ENCODE assay signal across 8 cellular contexts in genomic region chr12:6925239-6925542, GRCh38. TPM values are rescaled to one million over a fixed set of nuclear protein-coding genes. Genes with fewer than 3 reads are reported as not detected.
DNase-seq lines count a peak whose midpoint lies in the region; ATAC-seq and TF ChIP-seq lines count a peak whose summit lies in the region.

No MANE protein-coding gene starts in this region.

- no peak for TF ChIP-seq EP300 in esophagus muscularis mucosa (IDR thresholded peaks at IDR 0.05)

- H4K91ac ChIP-seq in trophoblast cell (ENCODE audit: low read depth, low read length) = peak overlapping the region; percentile 63

- H3K27ac ChIP-seq in DND-41 (ENCODE audit: low read length) (no peak overlapping the region), Peyer's patch (peak overlapping the region; percentile 92 to 95 (median 94)), esophagus muscularis mucosa (replicated peaks in 1 of 4) (peak overlapping the region; percentile 95 to 99 (median 98)), trophoblast cell (ENCODE audit: low read depth, low read length) (peak overlapping the region; percentile 90)

- no peak for DNase-seq in DND-41
- DNase-seq in Peyer's patch = no peak
- no peak for DNase-seq in esophagus muscularis mucosa (ENCODE audit: extremely low spot score)
- DNase-seq in trophoblast cell = no peak
- no peak for DNase-seq in kidney glomerular epithelial cell (lab: John Stamatoyannopoulos, UW)
- DNase-seq in hippocampal formation (lab: John Stamatoyannopoulos, UW) = no peak
- DNase-seq in T-helper 2 cell treated with Interferon-gamma antibody and Interleukin-4, amounts not matched to agents 5 μg/mL and 100 μg/mL, for 36 hours (ENCODE audit: low spot score) = no peak
- no peak for DNase-seq in GF-D8 (lab: John Stamatoyannopoulos, UW)

- H2AK5ac ChIP-seq in trophoblast cell (ENCODE audit: low read length) = peak overlapping the region; percentile 85

- H3K4me1 Mint-ChIP-seq in T-helper 2 cell treated with Interferon-gamma antibody and Interleukin-4, amounts not matched to agents 5 μg/mL and 100 μg/mL, for 36 hours (ENCODE audit: low read depth) = peaks cover 35% of the 10 kb centered on the region

- TF ChIP-seq POLR2A in Peyer's patch (IDR thresholded peaks at IDR 0.05) = no peak
- no peak for TF ChIP-seq POLR2A in esophagus muscularis mucosa (IDR thresholded peaks at IDR 0.05; ENCODE audit: low read depth)

- 8% methylated on average over 1 of the region's 1 CpG for WGBS in esophagus muscularis mucosa
- no CpG with 5 or more reads among the region's 1 CpG for WGBS in trophoblast cell (ENCODE audit: extremely low coverage, insufficient coverage, insufficient read length)

- H3K27me3 ChIP-seq in DND-41 (ENCODE audit: insufficient read depth, low read length, poor library complexity) (no peaks in the 10 kb centered on the region), Peyer's patch (no peaks in the 10 kb centered on the region), esophagus muscularis mucosa (no peaks in the 10 kb centered on the region), trophoblast cell (ENCODE audit: insufficient read depth, low read length) (no peaks in the 10 kb centered on the region)

- H3K36me3 ChIP-seq in DND-41 (ENCODE audit: insufficient read depth, low read length) = peaks cover 33% of the 10 kb centered on the region
- H3K36me3 ChIP-seq in Peyer's patch = no peaks in the 10 kb centered on the region
- peaks cover 0 to 28% (median 9%) of the 10 kb centered on the region in 4 donors for H3K36me3 ChIP-seq in esophagus muscularis mucosa
- H3K36me3 ChIP-seq in trophoblast cell (ENCODE audit: control insufficient read depth in 1 of 2, insufficient read depth in 2 of 2, low read length in 2 of 2) = no peaks in the 10 kb centered on the region

- peaks cover 25% of the 10 kb centered on the region for H3K36me3 Mint-ChIP-seq in T-helper 2 cell treated with Interferon-gamma antibody and Interleukin-4, amounts not matched to agents 5 μg/mL and 100 μg/mL, for 36 hours (ENCODE audit: low read depth)

- ATAC-seq in DND-41 (ENCODE audit: insufficient read depth, low read depth) = no peak

- H4K8ac ChIP-seq in trophoblast cell (ENCODE audit: low read depth, low read length) = peak overlapping the region; percentile 76

- no peak overlapping the region for H3K23ac ChIP-seq in trophoblast cell (ENCODE audit: low read length)

- H2BK12ac ChIP-seq in trophoblast cell (ENCODE audit: low read length) = peak overlapping the region; percentile 58

- H2BK5ac ChIP-seq in trophoblast cell (ENCODE audit: low read depth, low read length, poor library complexity) = peak overlapping the region; percentile 78

- H4K20me1 ChIP-seq in DND-41 (ENCODE audit: insufficient read depth, low read length) = peaks cover 10% of the 10 kb centered on the region; the same call in 1 of the 2 replicates

- H3K79me2 ChIP-seq in DND-41 (ENCODE audit: insufficient read depth, low read length) = peaks cover 31% of the 10 kb centered on the region
- peaks cover 30% of the 10 kb centered on the region for H3K79me2 ChIP-seq in trophoblast cell (ENCODE audit: control insufficient read depth, insufficient read depth, low read length, poor library complexity)

- peaks cover 35% of the 10 kb centered on the region for H3K79me1 ChIP-seq in trophoblast cell (ENCODE audit: low read length)

- peak overlapping the region; percentile 23 for H4K12ac ChIP-seq in trophoblast cell (ENCODE audit: low read depth, low read length)

- peak overlapping the region; percentile 27 for H3K4ac ChIP-seq in trophoblast cell (ENCODE audit: low read depth, low read length)

- peak overlapping the region; percentile 45 for H3K14ac ChIP-seq in trophoblast cell (ENCODE audit: low read length)

- H2AFZ ChIP-seq in DND-41 (ENCODE audit: low read depth, low read length) (no peak overlapping the region), trophoblast cell (ENCODE audit: insufficient read depth, low read length, poor library complexity) (peak overlapping the region; percentile 26)

- H3K4me3 ChIP-seq in DND-41 (ENCODE audit: low read depth in 1 of 2, low read length in 2 of 2) (no peak overlapping the region), Peyer's patch (no peak overlapping the region), esophagus muscularis mucosa (peak overlapping the region; percentile 38 to 99 (median 92)), trophoblast cell (ENCODE audit: low read depth, low read length) (no peak overlapping the region)

- peak overlapping the region; percentile 49; the same call in 1 of the 2 replicates for H3K9ac ChIP-seq in DND-41 (ENCODE audit: low read depth, low read length)
- no peak overlapping the region for H3K9ac ChIP-seq in trophoblast cell (ENCODE audit: low read length)

- peak overlapping the region; percentile 77 for H3K18ac ChIP-seq in trophoblast cell (ENCODE audit: low read length)

- H3K27me3 Mint-ChIP-seq in T-helper 2 cell treated with Interferon-gamma antibody and Interleukin-4, amounts not matched to agents 5 μg/mL and 100 μg/mL, for 36 hours (ENCODE audit: low read depth) = no peaks in the 10 kb centered on the region

- TF ChIP-seq CTCF in DND-41 (IDR thresholded peaks at IDR 0.05; ENCODE audit: borderline replicate concordance, extremely low read depth, low read length, poor library complexity, severe bottlenecking) (no peak), Peyer's patch (IDR thresholded peaks at IDR 0.05) (no peak), esophagus muscularis mucosa (IDR thresholded peaks at IDR 0.05) (no peak)

- H3K9me3 ChIP-seq in DND-41 (ENCODE audit: insufficient read depth, low read length, severe bottlenecking) (no peaks in the 10 kb centered on the region), Peyer's patch (no peaks in the 10 kb centered on the region), esophagus muscularis mucosa (no peaks in the 10 kb centered on the region), trophoblast cell (ENCODE audit: insufficient read depth, low read depth, low read length) (no peaks in the 10 kb centered on the region)

- no peak overlapping the region for H3K27ac Mint-ChIP-seq in T-helper 2 cell treated with Interferon-gamma antibody and Interleukin-4, amounts not matched to agents 5 μg/mL and 100 μg/mL, for 36 hours

- peaks cover 55% of the 10 kb centered on the region for H3K4me1 ChIP-seq in DND-41 (ENCODE audit: insufficient read depth, low read length)
- peaks cover 11 to 58% (median 16%) of the 10 kb centered on the region in 4 donors for H3K4me1 ChIP-seq in Peyer's patch
- H3K4me1 ChIP-seq in esophagus muscularis mucosa = peaks cover 45 to 53% (median 52%) of the 10 kb centered on the region in 4 donors
- peaks cover 33 to 39% of the 10 kb centered on the region in 2 experiments for H3K4me1 ChIP-seq in trophoblast cell (ENCODE audit: control insufficient read depth in 1 of 2, insufficient read depth in 2 of 2, low read length in 2 of 2)

- no peak overlapping the region for H3K4me3 Mint-ChIP-seq in T-helper 2 cell treated with Interferon-gamma antibody and Interleukin-4, amounts not matched to agents 5 μg/mL and 100 μg/mL, for 36 hours

- no peak overlapping the region; the same call in 1 of the 2 replicates for H3K4me2 ChIP-seq in DND-41 (ENCODE audit: insufficient read depth, low read length)
- H3K4me2 ChIP-seq in trophoblast cell (ENCODE audit: low read length) = peak overlapping the region; percentile 36

- H2BK120ac ChIP-seq in trophoblast cell (ENCODE audit: insufficient read depth, low read length, poor library complexity) = peak overlapping the region; percentile 71

- intact Hi-C loops in esophagus muscularis mucosa (cut with DNase I) = no loop called here

- H3K9me3 Mint-ChIP-seq in T-helper 2 cell treated with Interferon-gamma antibody and Interleukin-4, amounts not matched to agents 5 μg/mL and 100 μg/mL, for 36 hours = no peaks in the 10 kb centered on the region

RNA-seq across cellular contexts. Expression of gene ATN1, which starts 2.6 kb away (rescaled TPM):
- total RNA-seq in Peyer's patch (100 to 1,000 TPM in 3 of 4 donors, 10 to 100 TPM in 1; 77.6 to 337 (median 125) TPM), esophagus muscularis mucosa (100 to 1,000 TPM in 2 of 4 donors, 10 to 100 TPM in 2; 72.2 to 163 (median 92.4) TPM)
- polyA plus RNA-seq in trophoblast cell (2013) = 123 TPM in 2 replicates

RNA-seq across cellular contexts. Expression of gene ENO2, which starts 10.8 kb away (rescaled TPM):
- 10 to 100 TPM in 2 of 4 donors, 1 to 10 TPM in 2; 4.6 to 11.7 (median 8.8) TPM for total RNA-seq in Peyer's patch
- total RNA-seq in esophagus muscularis mucosa = 10 to 100 TPM; 28.7 to 49.7 (median 40.0) TPM
- polyA plus RNA-seq in trophoblast cell (2013) = 3.6 and 3.8 TPM in 2 replicates

RNA-seq across cellular contexts. Expression of gene RNU7-1, which starts 18.4 kb away (rescaled TPM):
- total RNA-seq in Peyer's patch (not detected), esophagus muscularis mucosa (not detected)
- not detected in 2 replicates for polyA plus RNA-seq in trophoblast cell (2013)

RNA-seq across cellular contexts. Expression of gene C12orf57, which starts 18.6 kb away (rescaled TPM):
- 100 to 1,000 TPM; 146 to 339 (median 156) TPM for total RNA-seq in Peyer's patch
- total RNA-seq in esophagus muscularis mucosa = 100 to 1,000 TPM; 307 to 437 (median 325) TPM
- 141 and 142 TPM in 2 replicates for polyA plus RNA-seq in trophoblast cell (2013)

RNA-seq across cellular contexts. Expression of gene LRRC23, which starts 20.6 kb away (rescaled TPM):
- 10 to 100 TPM in 1 of 4 donors, 1 to 10 TPM in 2, not detected in 1; 1.7 to 35.5 (median 3.0) TPM for total RNA-seq in Peyer's patch
- total RNA-seq in esophagus muscularis mucosa = 10 to 100 TPM in 2 of 4 donors, 1 to 10 TPM in 2; 8.3 to 12.9 (median 11.0) TPM
- polyA plus RNA-seq in trophoblast cell (2013) = 5.8 and 6.0 TPM in 2 replicates

Comparison
In these comparisons a context has a peak if more than half of its experiments do, and no peak if none do; other contexts are left out.
1. H3K4me3 ChIP-seq: peak in esophagus muscularis mucosa (4 of 4); none in DND-41 (0 of 2), Peyer's patch (0 of 4) and trophoblast cell (single experiment).